ENCODE assay signal across 11 cellular contexts in genomic region chr2:119230630-119231185, GRCh38. TPM values are rescaled to one million over a fixed set of nuclear protein-coding genes. Genes with fewer than 3 reads are reported as not detected.
DNase-seq lines count a peak whose midpoint lies in the region; FAIRE-seq and TF ChIP-seq lines count a peak whose summit lies in the region.
"Had no signal": no experiment of that assay in that cellular context is flagged by ENCODE, and none has a peak within 500 bp of the region (broad histone marks: within the 10 kb centered on the region; RNA-seq: fewer than 3 reads in every experiment).

No MANE protein-coding gene starts in this region.

- H3K36me3 Mint-ChIP-seq in nephron progenitor cell (ENCODE audit: low read depth): no peaks in the 10 kb centered on the region

- no peaks in the 10 kb centered on the region for H3K9me3 ChIP-seq in A673 (ENCODE audit: low read depth, low read length, poor library complexity, severe bottlenecking)

- no peaks in the 10 kb centered on the region for H3K9me3 Mint-ChIP-seq in nephron progenitor cell

- peaks cover 34% of the 10 kb centered on the region for H3K4me1 ChIP-seq in A673 (ENCODE audit: insufficient read depth, low read length, poor library complexity, severe bottlenecking)

- peaks cover 25% of the 10 kb centered on the region for H3K4me1 Mint-ChIP-seq in nephron progenitor cell

- FAIRE-seq in frontal cortex (lab: Jason Lieb, UNC): no peak

- no peak overlapping the region for H3K4me3 ChIP-seq in A673 (ENCODE audit: low read depth, low read length, poor library complexity, severe bottlenecking)

- POLR2A ChIA-PET in A673 (lab: Charles Lee; ENCODE audit: low non-redundant PET): no interaction called here

- intact Hi-C loops in A673 (cut with micrococcal nuclease; ENCODE audit: unreplicated experiment): loop anchor here (5.0 kb wide), 2 partner anchors 72 to 247 kb away; no protein-coding TSS in a partner anchor

- H3K27ac Mint-ChIP-seq in nephron progenitor cell: no peak overlapping the region

- CTCF ChIA-PET in A673 (lab: Charles Lee): no interaction called here

- no peaks in the 10 kb centered on the region for H3K27me3 ChIP-seq in A673 (replicated peaks; ENCODE audit: insufficient read depth, low read depth, low read length, poor library complexity)

- H3K36me3 ChIP-seq in A673 (ENCODE audit: insufficient read depth, low read length, poor library complexity, severe bottlenecking): no peaks in the 10 kb centered on the region

- no peak overlapping the region for H3K4me3 Mint-ChIP-seq in nephron progenitor cell

- H3K27ac ChIP-seq in A673 (ENCODE audit: low read depth, low read length, poor library complexity, severe bottlenecking): no peak overlapping the region
- H3K27ac ChIP-seq: C4-2B had no signal

- BruUV-seq in A673 (replicated peaks; lab: Mats Ljungman, UMichigan): no TSS peak

- no peak for TF ChIP-seq CTCF in nephron progenitor cell (IDR thresholded peaks at IDR 0.05)
- no peak for TF ChIP-seq CTCF in A673 (conservative IDR thresholded peaks at IDR 0.05; ENCODE audit: low read depth, low read length)

- DNase-seq in AG20443 (ENCODE audit: low spot score) (peak; percentile 84), NCI-H1092 treated with DMSO at 0.1 percent for 48 hours (lab: John Stamatoyannopoulos, UW) (peak; percentile 36), brain pericyte (ENCODE audit: low read depth, low spot score) (peak; percentile 64), nephron progenitor cell (peak; percentile 28), A673 (ENCODE audit: low spot score) (no peak), DMS 273 (lab: John Stamatoyannopoulos, UW; ENCODE audit: unreplicated experiment) (no peak), frontal cortex (ENCODE audit: low spot score in 2 of 2) (no peak), T-helper 9 cell (no peak)
- DNase-seq: kidney glomerular epithelial cell; stimulated activated naive CD4-positive, alpha-beta T cell had no signal

- H3K27me3 Mint-ChIP-seq in nephron progenitor cell (ENCODE audit: low read depth, poor library complexity): peaks cover 29% of the 10 kb centered on the region

RNA-seq across cellular contexts. Expression of gene STEAP3, which starts 7.1 kb away (rescaled TPM):
- total RNA-seq in A673 (2021) (19.3 and 20.3 TPM in 2 replicates), frontal cortex (under 0.01 TPM)

Comparison
In these comparisons a context has a peak if more than half of its experiments do, and no peak if none do; other contexts are left out.
1. DNase-seq: peak in AG20443 (single experiment), NCI-H1092 treated with DMSO at 0.1 percent for 48 hours (single experiment), brain pericyte (single experiment) and nephron progenitor cell (single experiment); none in A673 (single experiment), DMS 273 (single experiment), frontal cortex (0 of 2) and T-helper 9 cell (single experiment).
2. RNA of gene STEAP3, which starts 7.1 kb away (total RNA-seq): 19.3 to 20.3 TPM in A673; under 0.01 TPM in frontal cortex (single experiment); every median in the first group is over 10 times any median in the second.